ENCODE assay signal across 22 cellular contexts in genomic region chr4:25486171-25486570, GRCh38.
DNase-seq lines count a peak whose midpoint lies in the region; ATAC-seq and TF ChIP-seq lines count a peak whose summit lies in the region.
"Had no signal": no experiment of that assay in that cellular context is flagged by ENCODE, and none has a peak within 500 bp of the region (broad histone marks: within the 10 kb centered on the region; RNA-seq: fewer than 3 reads in every experiment).

No MANE protein-coding gene starts in this region.

- no peaks in the 10 kb centered on the region for H3K79me1 ChIP-seq in mesendoderm (ENCODE audit: low read length)

- no peak overlapping the region for H3K23ac ChIP-seq in mesendoderm (ENCODE audit: low read length)

- no peak overlapping the region for H2BK5ac ChIP-seq in mesendoderm (ENCODE audit: low read length)

- H3K4me3 ChIP-seq in epithelial cell of proximal tubule (ENCODE audit: low read depth, low read length), result no peak overlapping the region
- H3K4me3 ChIP-seq in mesendoderm (ENCODE audit: low read length), result no peak overlapping the region
- no peak overlapping the region for H3K4me3 ChIP-seq in thyroid gland (replicated peaks in 1 of 3)
- H3K4me3 ChIP-seq: esophagus squamous epithelium, ovary, sigmoid colon, uterus had no signal

- no peak overlapping the region for H3K9ac ChIP-seq in mesendoderm (ENCODE audit: low read length)
- H3K9ac ChIP-seq: SK-N-SH had no signal

- no peak overlapping the region for H4K5ac ChIP-seq in mesendoderm (ENCODE audit: low read length)

- H3K79me2 ChIP-seq in mesendoderm (ENCODE audit: control insufficient read depth, insufficient read depth, low read length), result no peaks in the 10 kb centered on the region

- H3K56ac ChIP-seq in mesendoderm (ENCODE audit: low read length), result no peak overlapping the region

- no peak overlapping the region for H4K8ac ChIP-seq in mesendoderm (ENCODE audit: low read depth, low read length)

- H2BK15ac ChIP-seq in mesendoderm (replicated peaks; ENCODE audit: low read depth), result no peak overlapping the region

- no CpG with 5 or more reads among the region's 3 CpGs for WGBS in mesendoderm (ENCODE audit: extremely low coverage, insufficient coverage, low lambda C conversion rate)
- WGBS in thyroid gland, 2 donors, result 89 to 91% methylated on average over 3 of the region's 3 CpGs

- H3K4me1 ChIP-seq in mesendoderm (ENCODE audit: control insufficient read depth, low read depth, low read length) (no peaks in the 10 kb centered on the region), thyroid gland (no peaks in the 10 kb centered on the region)
- H3K4me1 ChIP-seq: sigmoid colon, uterus had no signal

- TF ChIP-seq POLR2A in thyroid gland (IDR thresholded peaks at IDR 0.05), result no peak

- intact Hi-C loops in thyroid gland (cut with DNase I), result no loop called here

- DNase-seq in HPDE6-E6E7 (ENCODE audit: extremely low spot score) (peak; percentile 38), SW480 (ENCODE audit: low spot score) (peak; percentile 56), epithelial cell of proximal tubule (ENCODE audit: low read depth) (peak; percentile 72), mesendoderm (peak; percentile 34), thyroid gland (no peak), GOT3 (lab: John Stamatoyannopoulos, UW) (no peak), G401 (ENCODE audit: low spot score) (no peak)
- DNase-seq: activated CD4-positive, alpha-beta T cell treated with anti-CD3 and anti-CD28 coated beads, Interleukin-2, amount 10 ng/mL, durations not matched to agents 7 days and 5 days; anterior cingulate cortex; CD4-positive, CD25-positive, alpha-beta regulatory T cell; effector CD8-positive, alpha-beta T cell; esophagus squamous epithelium; midbrain; NCI-H1417 treated with DMSO at 0.1 percent for 48 hours; NCI-H526; ovary; sigmoid colon; SK-N-SH; uterus had no signal

- no peaks in the 10 kb centered on the region for H3K27me3 ChIP-seq in mesendoderm (ENCODE audit: insufficient read depth, low read length, poor library complexity)
- no peaks in the 10 kb centered on the region for H3K27me3 ChIP-seq in thyroid gland
- H3K27me3 ChIP-seq: esophagus squamous epithelium, ovary, sigmoid colon, uterus had no signal

- no peak for ATAC-seq in HG03025 (IDR thresholded peaks at IDR 0.05; ENCODE audit: low FRiP score, unreplicated experiment)
- ATAC-seq: natural killer cell treated with Interleukin-12 subunit alpha and Interleukin-12 subunit beta and Interleukin-15 and Interleukin-18, amount 100 ng/mL, for 72 hours had no signal

- TF ChIP-seq CTCF in epithelial cell of proximal tubule (conservative IDR thresholded peaks at IDR 0.05; ENCODE audit: low read depth, low read length), result no peak
- TF ChIP-seq CTCF in thyroid gland (IDR thresholded peaks at IDR 0.05), result no peak

- no peak overlapping the region for H2AK5ac ChIP-seq in mesendoderm (ENCODE audit: low read length)

- H2BK120ac ChIP-seq in mesendoderm (ENCODE audit: low read depth, low read length), result no peak overlapping the region

- in situ Hi-C loops in G401 (cut with HindIII; ENCODE audit: low sequenced_read_pairs), result no loop called here

- H3K36me3 ChIP-seq in mesendoderm (ENCODE audit: control insufficient read depth, insufficient read depth, low read length) (no peaks in the 10 kb centered on the region), thyroid gland (no peaks in the 10 kb centered on the region)
- H3K36me3 ChIP-seq: esophagus squamous epithelium, ovary, sigmoid colon, uterus had no signal

- no peak overlapping the region for H3K4ac ChIP-seq in mesendoderm (ENCODE audit: low read depth, low read length)

- H3K27ac ChIP-seq in mesendoderm (ENCODE audit: low read depth, low read length) (no peak overlapping the region), thyroid gland (no peak overlapping the region)
- H3K27ac ChIP-seq: esophagus squamous epithelium, ovary, RWPE1, sigmoid colon, uterus had no signal

- no peak overlapping the region for H3K4me2 ChIP-seq in mesendoderm (ENCODE audit: low read length)
- H3K4me2 ChIP-seq: SK-N-SH had no signal

- H3K18ac ChIP-seq in mesendoderm (ENCODE audit: low read length), result no peak overlapping the region

- no peaks in the 10 kb centered on the region for H3K9me3 ChIP-seq in thyroid gland
- H3K9me3 ChIP-seq: ovary, SK-N-SH had no signal

Comparison
In these comparisons a context has a peak if more than half of its experiments do, and no peak if none do; other contexts are left out.
1. DNase-seq: peak in HPDE6-E6E7 (single experiment), SW480 (single experiment), epithelial cell of proximal tubule (single experiment) and mesendoderm (single experiment); none in thyroid gland (0 of 2), GOT3 (single experiment) and G401 (single experiment).